ENCODE assay signal across 9 cellular contexts in the genomic region with DNA sequence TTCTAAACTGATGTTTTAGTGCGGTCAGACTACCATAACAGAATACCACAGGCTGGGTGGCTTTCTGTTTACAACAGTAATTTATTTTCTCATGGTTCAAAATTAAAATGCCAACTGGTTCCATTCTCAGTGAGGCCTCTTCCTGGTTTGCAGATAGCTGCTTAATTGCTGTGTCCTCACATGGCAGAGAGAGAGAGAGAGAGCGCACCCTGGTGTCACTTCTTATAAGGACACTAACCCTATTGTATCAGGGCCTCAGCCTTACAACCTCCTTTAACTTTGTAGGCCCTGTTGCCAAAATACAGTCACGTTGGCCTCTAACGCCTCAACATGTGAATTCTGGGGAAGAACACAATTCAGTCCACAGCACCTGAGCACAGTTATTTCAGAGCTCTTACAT. TPM values are rescaled to one million over a fixed set of nuclear protein-coding genes. Genes with fewer than 3 reads are reported as not detected.
A peak's percentile ranks its signal among the peaks of the same experiment; 100 is the strongest.
DNase-seq lines count a peak whose midpoint lies in the region; ATAC-seq and TF ChIP-seq lines count a peak whose summit lies in the region.
"Had no signal": no experiment of that assay in that cellular context is flagged by ENCODE, and none has a peak within 500 bp of the region (broad histone marks: within the 10 kb centered on the region; RNA-seq: fewer than 3 reads in every experiment).

No MANE protein-coding gene starts in this region.

- DNase-seq in NCI-H1417 (lab: John Stamatoyannopoulos, UW): peak in 2 of 3 experiments; percentile 45 to 68
- no peak for DNase-seq in NCI-H1417 treated with DMSO at 0.1 percent for 48 hours (lab: John Stamatoyannopoulos, UW)
- peak; percentile 17 for DNase-seq in HuH-7 (ENCODE audit: low spot score)
- DNase-seq in SW480 (ENCODE audit: low spot score): peak; percentile 29
- peak in 1 of 2 donors; percentile 43 for DNase-seq in left colon
- DNase-seq in upper lobe of right lung: no peak
- DNase-seq in sciatic nerve (ENCODE audit: low spot score): no peak

- no peaks in the 10 kb centered on the region for H3K36me3 ChIP-seq in upper lobe of right lung

- ATAC-seq in GM21423 (IDR thresholded peaks at IDR 0.05; ENCODE audit: unreplicated experiment): peak; percentile 84
- peak; percentile 88 for ATAC-seq in left colon
- ATAC-seq in upper lobe of right lung: no peak
- no peak for ATAC-seq in sciatic nerve

- TF ChIP-seq CTCF in upper lobe of right lung (IDR thresholded peaks at IDR 0.05): no peak

- intact Hi-C loops in left colon (cut with DNase I, micrococcal nuclease) (no loop called here), upper lobe of right lung (cut with DNase I) (no loop called here), sciatic nerve (cut with DNase I) (no loop called here)

- H3K27ac ChIP-seq in upper lobe of right lung: no peak overlapping the region

- no peaks in the 10 kb centered on the region for H3K9me3 ChIP-seq in upper lobe of right lung

- no peaks in the 10 kb centered on the region for H3K27me3 ChIP-seq in upper lobe of right lung

- no peak overlapping the region for H3K4me3 ChIP-seq in upper lobe of right lung

- H3K4me1 ChIP-seq in upper lobe of right lung: no peaks in the 10 kb centered on the region

RNA-seq across cellular contexts. Expression of a gene that starts 37.5 kb away (rescaled TPM):
- total RNA-seq in left colon (1 to 10 TPM in 1 of 2 donors, under 1 TPM in 1; 0.61 to 1.2 TPM), upper lobe of right lung (62.3 TPM), sciatic nerve (5.3 TPM)
- total RNA-seq: B cell had no signal

Comparison
In these comparisons a context has a peak if more than half of its experiments do, and no peak if none do; other contexts are left out.
1. DNase-seq: peak in NCI-H1417 (2 of 3), HuH-7 (single experiment) and SW480 (single experiment); none in NCI-H1417 treated with DMSO at 0.1 percent for 48 hours (single experiment), upper lobe of right lung (single experiment) and sciatic nerve (single experiment).
2. ATAC-seq: peak in GM21423 (single experiment) and left colon (single experiment); none in upper lobe of right lung (single experiment) and sciatic nerve (single experiment).
3. RNA of a gene that starts 37.5 kb away (total RNA-seq): 62.3 TPM in upper lobe of right lung (single experiment); 5.3 TPM in sciatic nerve (single experiment) and 0.61 to 1.2 TPM in left colon; every median in the first group is over 10 times any median in the second.